ENCODE assay signal across 8 cellular contexts in the genomic region with DNA sequence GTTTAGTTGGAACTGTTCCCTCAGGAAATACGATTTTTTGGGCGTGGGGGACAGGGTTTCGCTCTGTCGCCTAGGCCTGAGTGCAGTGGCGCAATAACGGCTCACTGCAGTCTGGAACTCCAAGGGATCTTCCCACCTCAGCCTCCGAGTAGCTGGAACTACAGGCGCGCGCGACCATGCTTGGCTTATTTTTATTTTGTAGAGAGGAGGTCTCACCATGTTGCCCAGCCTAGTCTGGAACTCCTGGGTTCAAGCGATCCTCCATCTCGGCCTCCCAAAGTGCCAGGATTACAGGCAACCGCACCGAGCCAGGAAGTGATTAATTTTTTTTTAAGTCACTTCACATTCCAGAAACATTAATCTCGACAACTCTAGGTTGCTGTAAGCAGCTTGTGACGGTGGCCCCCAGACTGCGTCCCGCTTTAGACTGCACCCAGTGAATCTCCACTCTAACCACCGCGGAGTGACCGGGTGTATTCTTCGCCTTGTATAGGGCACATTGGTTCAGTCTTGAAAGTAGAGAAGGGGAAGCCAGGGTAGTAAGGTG. TPM values are rescaled to one million over a fixed set of nuclear protein-coding genes. Genes with fewer than 3 reads are reported as not detected.
A peak's percentile ranks its signal among the peaks of the same experiment; 100 is the strongest.
DNase-seq lines count a peak whose midpoint lies in the region; ATAC-seq and TF ChIP-seq lines count a peak whose summit lies in the region.

No MANE protein-coding gene starts in this region.

- no peak for TF ChIP-seq CTCF in nephron progenitor cell (IDR thresholded peaks at IDR 0.05)

- H3K9me3 Mint-ChIP-seq in T-cell, result peaks cover 7 to 18% (median 17%) of the 10 kb centered on the region in 3 donors
- peaks cover 55% of the 10 kb centered on the region for H3K9me3 Mint-ChIP-seq in nephron progenitor cell

- H3K4me1 Mint-ChIP-seq in T-cell (peaks cover 20 to 33% (median 24%) of the 10 kb centered on the region in 3 donors), nephron progenitor cell (peaks cover 10% of the 10 kb centered on the region)

- TF ChIP-seq POLR2A in GM18505 (IDR thresholded peaks at IDR 0.05; ENCODE audit: borderline replicate concordance, extremely low read depth, insufficient read depth, insufficient read length), result no peak

- ATAC-seq in T-cell (replicated peaks in 1 of 4) (no peak), esophagus mucosa (peak; percentile 12), GM18505 (IDR thresholded peaks at IDR 0.05; ENCODE audit: unreplicated experiment) (no peak)

- POLR2A ChIA-PET in T-cell (lab: Charles Lee), result interaction anchor here in 1 of 2 donors (0.6 to 1.2 kb wide), 2 partner anchors 187 to 292 kb away, joined by 3 to 5 read pairs; a partner anchor contains a TSS

- H3K27me3 Mint-ChIP-seq in T-cell (no peaks in the 10 kb centered on the region), nephron progenitor cell (ENCODE audit: low read depth, poor library complexity) (peaks cover 12% of the 10 kb centered on the region)

- DNase-seq in SIG-M5 treated with dmso at 0.1 percent for 504 hours (lab: John Stamatoyannopoulos, UW; ENCODE audit: unreplicated experiment), result peak; percentile 17
- DNase-seq in SIG-M5 (lab: John Stamatoyannopoulos, UW), result no peak
- DNase-seq in T-cell, result peak in 2 of 34 experiments; percentile 1 to 12
- no peak for DNase-seq in nephron progenitor cell
- DNase-seq in NCI-H345 treated with DMSO at 0.1 percent for 48 hours (lab: John Stamatoyannopoulos, UW; ENCODE audit: unreplicated experiment), result no peak
- no peak for DNase-seq in occipital lobe (lab: John Stamatoyannopoulos, UW)

- CTCF ChIA-PET in T-cell (lab: Charles Lee), result interaction anchor here (0.5 to 2.1 kb wide), 14 partner anchors 9 to 357 kb away, joined by 3 to 9 read pairs (median 4); a partner anchor contains a TSS

- H3K4me3 Mint-ChIP-seq in T-cell (peak overlapping the region; percentile 89 to 93 (median 91)), nephron progenitor cell (peak overlapping the region; percentile 95)

- H3K36me3 Mint-ChIP-seq in T-cell (no peaks in the 10 kb centered on the region), nephron progenitor cell (ENCODE audit: low read depth) (peaks cover 20% of the 10 kb centered on the region)

- peak overlapping the region; percentile 93 to 95 for H3K27ac Mint-ChIP-seq in T-cell
- H3K27ac Mint-ChIP-seq in nephron progenitor cell, result peak overlapping the region; percentile 87

RNA-seq across cellular contexts. Expression of a gene that starts 0.8 kb away (rescaled TPM):
- 10 to 100 TPM; 20.8 to 34.0 (median 27.6) TPM for total RNA-seq in T-cell
- 18.6 TPM for total RNA-seq in esophagus mucosa
- 28.4 TPM for total RNA-seq in occipital lobe
